Comparison of ENCODE assay signal across 14 cellular contexts in genomic region chr12:45191239-45191638, GRCh38. TPM values are rescaled to one million over a fixed set of nuclear protein-coding genes. Genes with fewer than 3 reads are reported as not detected.
DNase-seq lines count a peak whose midpoint lies in the region; ATAC-seq, FAIRE-seq and TF ChIP-seq lines count a peak whose summit lies in the region.
"Had no signal": no experiment of that assay in that cellular context is flagged by ENCODE, and none has a peak within 500 bp of the region (broad histone marks: within the 10 kb centered on the region; RNA-seq: fewer than 3 reads in every experiment).

No MANE protein-coding gene starts in this region.

- no peaks in the 10 kb centered on the region for H3K9me1 ChIP-seq in K562 (ENCODE audit: control insufficient read depth, insufficient read depth, low read length)

- no peak for TF ChIP-seq CTCF in K562 (IDR thresholded peaks at IDR 0.05 in 2 of 3, conservative IDR thresholded peaks at IDR 0.05 in 1 of 3; ENCODE audit: insufficient read depth in 2 of 3, low read depth in 1 of 3, low read length in 3 of 3)

- peak; percentile 17 for DNase-seq in Daoy (ENCODE audit: low read depth)
- DNase-seq in LHCN-M2 (ENCODE audit: low read depth): peak; percentile 42
- DNase-seq in K562 (ENCODE audit: extremely low read depth in 1 of 4, low spot score in 3 of 4): no peak
- peak; percentile 66 for DNase-seq in mesenchymal stem cell
- DNase-seq in foreskin melanocyte: no peak
- DNase-seq in germinal center (ENCODE audit: low spot score): no peak
- no peak for DNase-seq in hypothalamus (lab: John Stamatoyannopoulos, UW)
- DNase-seq: activated CD4-positive, alpha-beta T cell treated with anti-CD3 and anti-CD28 coated beads, Interleukin-2, amount 50 U/mL, for 4 hours; COR-L47; dorsolateral prefrontal cortex; head of caudate nucleus; left lung had no signal

- POLR2A ChIA-PET in K562 (lab: Yijun Ruan, JAX): interaction anchor here (0.6 to 2.4 kb wide), 2 partner anchors 12 to 121 kb away, joined by 3 to 5 read pairs; no protein-coding TSS in a partner anchor

- H4K91ac ChIP-seq in mesenchymal stem cell (ENCODE audit: low read length): no peak overlapping the region

- intact Hi-C loops in K562 (cut with micrococcal nuclease): no loop called here

- H3K4me3 ChIP-seq in K562: no peak overlapping the region
- H3K4me3 ChIP-seq in mesenchymal stem cell (ENCODE audit: insufficient read depth in 1 of 2, low read depth in 1 of 2, low read length in 2 of 2): no peak overlapping the region
- H3K4me3 ChIP-seq: dorsolateral prefrontal cortex, left lung, thoracic aorta had no signal

- H3K23ac ChIP-seq in mesenchymal stem cell (ENCODE audit: low read length in 2 of 2): no peak overlapping the region

- FAIRE-seq in K562 (lab: Jason Lieb, UNC): no peak

- H4K8ac ChIP-seq in mesenchymal stem cell (ENCODE audit: low read length): no peak overlapping the region

- no peak for ATAC-seq in K562

- CTCF ChIA-PET in K562 (lab: Yijun Ruan, JAX; ENCODE audit: low intra/inter-chr PET ratio): no interaction called here

- TF ChIP-seq EP300 in K562 (IDR thresholded peaks at IDR 0.05; ENCODE audit: low read length): no peak

- no peak overlapping the region for H3K14ac ChIP-seq in mesenchymal stem cell (ENCODE audit: low read length in 2 of 2)

- BruUV-seq in K562 (replicated peaks; lab: Mats Ljungman, UMichigan): no TSS peak

- H2AFZ ChIP-seq in K562 (ENCODE audit: low read depth, low read length) (no peak overlapping the region), mesenchymal stem cell (ENCODE audit: low read depth, low read length) (no peak overlapping the region)

- peaks cover 0 to 8% of the 10 kb centered on the region in 2 experiments; a peak in 2 of 5 replicates for H3K4me1 ChIP-seq in K562 (replicated peaks in 1 of 2; ENCODE audit: control insufficient read depth in 2 of 2, insufficient read depth in 2 of 2, low read length in 2 of 2)
- H3K4me1 ChIP-seq in mesenchymal stem cell (ENCODE audit: control insufficient read depth, insufficient read depth, low read depth, low read length): no peaks in the 10 kb centered on the region

- H3K27ac ChIP-seq in K562 (ENCODE audit: extremely low read depth, low read depth, low read length): no peak overlapping the region
- no peak overlapping the region for H3K27ac ChIP-seq in mesenchymal stem cell (ENCODE audit: low read length, poor library complexity, severe bottlenecking)
- H3K27ac ChIP-seq: dorsolateral prefrontal cortex, KMS-11, thoracic aorta had no signal

- no peak for TF ChIP-seq RAD21 in K562 (CRISPR knock-in tag; conservative IDR thresholded peaks at IDR 0.05 in 1 of 2, IDR thresholded peaks at IDR 0.05 in 1 of 2)

- no peak overlapping the region for H2BK120ac ChIP-seq in mesenchymal stem cell (ENCODE audit: low read depth, low read length)

- 67% methylated on average over 1 of the region's 1 CpG for WGBS in K562 (ENCODE audit: insufficient coverage, low coverage, missing lambda C conversion rate)
- WGBS in mesenchymal stem cell: 57% methylated on average over 1 of the region's 1 CpG

- TF ChIP-seq POLR2A in K562 (conservative IDR thresholded peaks at IDR 0.05): no peak

- H2BK5ac ChIP-seq in mesenchymal stem cell (ENCODE audit: low read depth, low read length, poor library complexity, severe bottlenecking): no peak overlapping the region

- H3K79me1 ChIP-seq in mesenchymal stem cell (replicated peaks; ENCODE audit: low read length, poor library complexity, severe bottlenecking): peaks cover 7% of the 10 kb centered on the region

- no peak overlapping the region for H2AK5ac ChIP-seq in mesenchymal stem cell (ENCODE audit: low read length, severe bottlenecking)

- no peak overlapping the region for H3K18ac ChIP-seq in mesenchymal stem cell (ENCODE audit: low read depth in 1 of 2, low read length in 2 of 2)

- H3K9ac ChIP-seq in K562 (ENCODE audit: insufficient read depth in 1 of 2, low read depth in 2 of 2, low read length in 2 of 2): no peak overlapping the region
- no peak overlapping the region for H3K9ac ChIP-seq in mesenchymal stem cell (ENCODE audit: low read length)
- H3K9ac ChIP-seq: KMS-11 had no signal

- no peaks in the 10 kb centered on the region for H3K79me2 ChIP-seq in K562 (ENCODE audit: control insufficient read depth, insufficient read depth, low read length)

- in situ Hi-C loops in K562 (cut with MboI): no loop called here

- H2BK15ac ChIP-seq in mesenchymal stem cell (ENCODE audit: low read depth, poor library complexity, severe bottlenecking): no peak overlapping the region

- no peak overlapping the region for H2BK12ac ChIP-seq in mesenchymal stem cell (ENCODE audit: low read length in 2 of 2)

- H3K4me2 ChIP-seq in K562 (ENCODE audit: insufficient read depth, low read length): no peak overlapping the region
- H3K4me2 ChIP-seq in mesenchymal stem cell (ENCODE audit: low read length, poor library complexity, severe bottlenecking): no peak overlapping the region
- H3K4me2 ChIP-seq: KMS-11 had no signal

- H3K9me3 ChIP-seq in K562 (replicated peaks; ENCODE audit: control insufficient read depth, insufficient read depth, low read depth, low read length) (no peaks in the 10 kb centered on the region), mesenchymal stem cell (ENCODE audit: control insufficient read depth, low read length) (no peaks in the 10 kb centered on the region)
- H3K9me3 ChIP-seq: left lung, thoracic aorta had no signal

- no peak overlapping the region for H3K4ac ChIP-seq in mesenchymal stem cell (ENCODE audit: low read depth in 1 of 2, low read length in 2 of 2)

- H4K20me1 ChIP-seq in K562 (replicated peaks; ENCODE audit: control insufficient read depth, insufficient read depth, low read length): no peaks in the 10 kb centered on the region

- H3K27me3 ChIP-seq in K562 (ENCODE audit: control insufficient read depth in 2 of 2, insufficient read depth in 2 of 2, low read length in 2 of 2) (no peaks in the 10 kb centered on the region), mesenchymal stem cell (ENCODE audit: control insufficient read depth in 1 of 2, insufficient read depth in 1 of 2, low read length in 2 of 2) (no peaks in the 10 kb centered on the region)
- H3K27me3 ChIP-seq: dorsolateral prefrontal cortex, left lung had no signal

- H3K36me3 ChIP-seq in K562 (ENCODE audit: control insufficient read depth, insufficient read depth, low read length) (no peaks in the 10 kb centered on the region), mesenchymal stem cell (ENCODE audit: control insufficient read depth in 1 of 2, insufficient read depth in 2 of 2, low read depth in 1 of 2, low read length in 2 of 2) (no peaks in the 10 kb centered on the region)
- H3K36me3 ChIP-seq: left lung, thoracic aorta had no signal

TF ChIP-seq in K562, 482 proteins besides CTCF, POLR2A, EP300 and RAD21:
- TF ChIP-seq ARID3A (IDR thresholded peaks at IDR 0.05; ENCODE audit: borderline replicate concordance, low read depth, low read length) (no peak), ATF3 (IDR thresholded peaks at IDR 0.05) (peak; percentile 37; the same call in 1 of the 2 replicates), ATF3 (CRISPR knock-in tag; conservative IDR thresholded peaks at IDR 0.05) (no peak)
TF ChIP-seq in K562: peak in this region for 1.

RNA-seq across cellular contexts. Expression of gene ANO6, which starts 24.7 kb away (rescaled TPM):
- 46.9 and 52.7 TPM in 2 replicates for total RNA-seq in Daoy (2014; rRNA removed; shearing (Covaris generic))
- 49.4 and 50.0 TPM in 2 replicates for total RNA-seq in LHCN-M2 (2014; rRNA removed)
- polyA plus RNA-seq in LHCN-M2 (2012): 16.7 TPM
- 21.5 and 44.0 TPM in 2 replicates for total RNA-seq in K562 (2011; cell fraction: chromatin; rRNA removed; ENCODE audit: low replicate concordance)
- total RNA-seq in K562 (2011; cell fraction: nucleolus; rRNA removed): 16.0 and 17.0 TPM in 2 replicates
- total RNA-seq in K562 (2011; cell fraction: nucleoplasm; rRNA removed): 30.9 and 54.3 TPM in 2 replicates
- 13.1 and 17.0 TPM in 2 replicates for total RNA-seq in K562 (2014; rRNA removed)
- 23.8 and 25.6 TPM in 2 replicates for total RNA-seq in K562 (2014; rRNA removed; fragmentation: Illumina TruSeq; extraction: Trizol)
- total RNA-seq in K562 (2015; rRNA removed; fragmentation: Illumina TruSeq; extraction: Trizol): 23.1 and 24.7 TPM in 2 replicates
- total RNA-seq in K562 (2021): 19.0 and 20.3 TPM in 2 replicates
- polyA plus RNA-seq in K562 (2011; rRNA removed): 19.3 and 23.4 TPM in 2 replicates
- polyA plus RNA-seq in K562 (2011; cell fraction: cytosol; rRNA removed): 8.7 and 16.6 TPM in 2 replicates
- polyA plus RNA-seq in K562 (2011; cell fraction: nucleus; rRNA removed): 13.9 and 18.2 TPM in 2 replicates
- 14.9 and 22.1 TPM in 2 replicates for polyA plus RNA-seq in K562 (2012)
- 17.2 and 21.1 TPM in 2 replicates for polyA plus RNA-seq in K562 (2014; fragmentation: Illumina TruSeq; extraction: Trizol)
- polyA plus RNA-seq in K562 (2014; fragmentation: Nextera tagmentation; extraction: Ambion mirVana): 1 to 10 TPM; 3.5 to 5.6 TPM
- 10.4 and 14.0 TPM in 2 replicates for polyA plus RNA-seq in K562 (2014; rRNA removed)
- 43.1 and 45.6 TPM in 2 replicates for polyA minus RNA-seq in K562 (2011; rRNA and poly(A)+ RNA removed)
- polyA minus RNA-seq in K562 (2011; cell fraction: cytosol; rRNA and poly(A)+ RNA removed): 13.6 and 18.3 TPM in 2 replicates
- 19.4 and 34.4 TPM in 2 replicates for polyA minus RNA-seq in K562 (2011; cell fraction: nucleus; rRNA and poly(A)+ RNA removed)
- polyA plus RNA-seq in mesenchymal stem cell (2013, experiment 1 of 2): 51.1 TPM
- polyA plus RNA-seq in mesenchymal stem cell (2013, experiment 2 of 2): 50.0 TPM

Comparison
In these comparisons a context has a peak if more than half of its experiments do, and no peak if none do; other contexts are left out.
1. DNase-seq: peak in Daoy (single experiment), LHCN-M2 (single experiment) and mesenchymal stem cell (single experiment); none in K562 (0 of 4), foreskin melanocyte (single experiment), germinal center (single experiment) and hypothalamus (0 of 51).